Comparison of ENCODE assay signal across 15 cellular contexts in the genomic region with DNA sequence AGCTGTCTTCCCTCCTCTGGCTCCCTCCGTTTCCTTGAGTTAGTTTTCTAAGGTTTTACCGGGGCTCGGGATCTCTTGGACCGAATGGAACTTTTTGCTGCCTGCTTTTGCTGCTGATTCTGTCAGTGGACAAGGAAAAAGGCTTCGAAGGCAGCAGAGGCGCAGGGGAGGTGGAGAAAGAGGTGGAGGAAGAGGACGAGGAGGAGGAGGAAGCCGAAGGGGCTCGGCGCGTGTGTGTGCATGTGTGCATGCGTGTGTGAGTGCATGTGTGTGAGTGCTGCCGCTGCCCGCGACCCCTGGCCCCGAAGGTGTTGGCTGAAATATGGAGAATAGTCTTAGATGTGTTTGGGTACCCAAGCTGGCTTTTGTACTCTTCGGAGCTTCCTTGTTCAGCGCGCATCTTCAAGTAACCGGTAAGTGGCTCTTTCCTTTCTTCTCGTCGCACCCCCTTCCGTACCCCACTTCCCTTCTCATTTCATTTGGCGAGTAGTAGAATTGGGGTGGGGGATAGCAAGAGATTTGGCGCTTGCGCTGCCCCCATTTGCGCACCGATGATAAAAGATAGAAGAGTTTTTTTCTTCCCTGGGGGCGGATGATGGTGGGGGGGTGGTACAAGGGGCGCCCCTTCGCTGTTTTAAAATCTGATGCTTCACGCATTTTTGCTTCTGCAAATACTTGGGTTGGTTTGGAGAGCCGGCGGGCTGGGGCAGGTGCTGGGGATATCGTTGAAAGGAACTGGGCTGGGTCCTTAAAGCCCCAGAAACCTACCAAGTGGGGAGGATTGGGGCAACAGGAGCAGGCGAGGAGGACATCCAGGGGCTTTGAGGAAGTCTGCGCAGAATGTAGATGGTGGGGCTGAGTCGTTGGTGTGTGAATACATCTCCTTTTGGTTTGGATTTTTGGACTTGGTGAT. TPM values are rescaled to one million over a fixed set of nuclear protein-coding genes. Genes with fewer than 3 reads are reported as not detected.
DNase-seq lines count a peak whose midpoint lies in the region; ATAC-seq and TF ChIP-seq lines count a peak whose summit lies in the region.
"Had no signal": no experiment of that assay in that cellular context is flagged by ENCODE, and none has a peak within 500 bp of the region (broad histone marks: within the 10 kb centered on the region; RNA-seq: fewer than 3 reads in every experiment).

No MANE protein-coding gene starts in this region.

- ATAC-seq in HG02588 (IDR thresholded peaks at IDR 0.05; ENCODE audit: unreplicated experiment) (no peak), HG03108 (IDR thresholded peaks at IDR 0.05; ENCODE audit: unreplicated experiment) (no peak)
- ATAC-seq: gastrocnemius medialis; stimulated activated naive CD8-positive, alpha-beta T cell treated with anti-CD3 and anti-CD28 coated beads, Interleukin-15, amount 100 ng/mL, for 72 hours had no signal

- H3K9me3 ChIP-seq in HUES64 (ENCODE audit: insufficient read depth, low read depth, low read length) (no peaks in the 10 kb centered on the region), ascending aorta (no peaks in the 10 kb centered on the region), iPS-18a (ENCODE audit: control insufficient read depth, low read depth, low read length) (no peaks in the 10 kb centered on the region), skeletal muscle satellite cell (replicated peaks; ENCODE audit: low read length) (no peaks in the 10 kb centered on the region), osteoblast (ENCODE audit: low read depth, low read length) (no peaks in the 10 kb centered on the region)
- H3K9me3 ChIP-seq: gastrocnemius medialis had no signal

- WGBS in HUES64 = 4% methylated on average over 36 of the region's 38 CpGs

- peak overlapping the region; percentile 70 for H3K4me3 ChIP-seq in HUES64 (ENCODE audit: low read length)
- H3K4me3 ChIP-seq in ascending aorta = peak overlapping the region; percentile 33 to 42
- H3K4me3 ChIP-seq in iPS-18a (ENCODE audit: low read length) = peak overlapping the region; percentile 74
- H3K4me3 ChIP-seq in skeletal muscle satellite cell (ENCODE audit: low read length) = peak overlapping the region; percentile 50
- H3K4me3 ChIP-seq in osteoblast (ENCODE audit: insufficient read depth, low read length) = no peak overlapping the region
- H3K4me3 ChIP-seq: gastrocnemius medialis had no signal

- intact Hi-C loops in ascending aorta (cut with DNase I) = no loop called here

- no peaks in the 10 kb centered on the region for H4K20me1 ChIP-seq in osteoblast (ENCODE audit: insufficient read depth, low read length)

- H3K27ac ChIP-seq in HUES64 (ENCODE audit: low read depth, low read length) = no peak overlapping the region
- no peak overlapping the region for H3K27ac ChIP-seq in ascending aorta
- no peak overlapping the region for H3K27ac ChIP-seq in iPS-18a (ENCODE audit: low read length)
- H3K27ac ChIP-seq in osteoblast (ENCODE audit: low read depth, low read length) = no peak overlapping the region
- H3K27ac ChIP-seq: gastrocnemius medialis had no signal

- peak overlapping the region; percentile 62 for H3K4me2 ChIP-seq in skeletal muscle satellite cell (ENCODE audit: low read length)
- no peak overlapping the region for H3K4me2 ChIP-seq in osteoblast (ENCODE audit: insufficient read depth, low read length)

- no peak overlapping the region for H2AFZ ChIP-seq in osteoblast (ENCODE audit: low read length)

- no peak for DNase-seq in ascending aorta (ENCODE audit: low spot score in 2 of 2)
- no peak for DNase-seq in NCI-H1436 treated with DMSO at 0.1 percent for 48 hours (lab: John Stamatoyannopoulos, UW)
- no peak for DNase-seq in osteoblast (ENCODE audit: insufficient read length, low spot score, missing footprints)
- DNase-seq: activated B cell treated with CpG ODN at 0.5 μM for 24 hours; activated T-cell treated with anti-CD3 and anti-CD28 coated beads, Interleukin-2, amount 50 U/mL, for 24 hours; gastrocnemius medialis; naive B cell; NCI-H187 treated with DMSO at 0.1 percent for 48 hours; stimulated activated naive CD8-positive, alpha-beta T cell treated with anti-CD3 and anti-CD28 coated beads, Interleukin-15, amount 100 ng/mL, for 72 hours had no signal

- peaks cover 53% of the 10 kb centered on the region for H3K27me3 ChIP-seq in HUES64 (ENCODE audit: insufficient read depth, low read length)
- H3K27me3 ChIP-seq in ascending aorta = no peaks in the 10 kb centered on the region
- peaks cover 49% of the 10 kb centered on the region for H3K27me3 ChIP-seq in iPS-18a (ENCODE audit: control insufficient read depth, insufficient read depth, low read length)
- peaks cover 4% of the 10 kb centered on the region for H3K27me3 ChIP-seq in skeletal muscle satellite cell (ENCODE audit: control insufficient read depth, insufficient read depth, low read length)
- H3K27me3 ChIP-seq in osteoblast (ENCODE audit: insufficient read depth, low read length) = no peaks in the 10 kb centered on the region

- no peaks in the 10 kb centered on the region for H3K36me3 ChIP-seq in HUES64 (ENCODE audit: insufficient read depth, low read length)
- H3K36me3 ChIP-seq in ascending aorta = no peaks in the 10 kb centered on the region
- no peaks in the 10 kb centered on the region for H3K36me3 ChIP-seq in iPS-18a (ENCODE audit: control insufficient read depth, low read depth, low read length)
- no peaks in the 10 kb centered on the region for H3K36me3 ChIP-seq in skeletal muscle satellite cell (ENCODE audit: insufficient read depth, low read length)
- no peaks in the 10 kb centered on the region for H3K36me3 ChIP-seq in osteoblast (ENCODE audit: insufficient read depth, low read length)
- H3K36me3 ChIP-seq: gastrocnemius medialis had no signal

- H3K9ac ChIP-seq in HUES64 (ENCODE audit: low read depth, low read length) (no peak overlapping the region), iPS-18a (ENCODE audit: low read length) (no peak overlapping the region), skeletal muscle satellite cell (ENCODE audit: low read depth, low read length) (no peak overlapping the region)

- no peaks in the 10 kb centered on the region for H3K79me2 ChIP-seq in osteoblast (ENCODE audit: insufficient read depth, low read length)

- no peak for TF ChIP-seq CTCF in ascending aorta (IDR thresholded peaks at IDR 0.05)
- no peak for TF ChIP-seq CTCF in osteoblast (IDR thresholded peaks at IDR 0.05; ENCODE audit: extremely low read depth, low read depth, low read length)

- H3K4me1 ChIP-seq in HUES64 (ENCODE audit: insufficient read depth, low read length) (peaks cover 17% of the 10 kb centered on the region), ascending aorta (no peaks in the 10 kb centered on the region), iPS-18a (ENCODE audit: control insufficient read depth, low read depth, low read length) (peaks cover 3% of the 10 kb centered on the region), skeletal muscle satellite cell (ENCODE audit: control insufficient read depth, insufficient read depth, low read length) (peaks cover 4% of the 10 kb centered on the region), osteoblast (ENCODE audit: insufficient read depth, low read length) (no peaks in the 10 kb centered on the region)
- H3K4me1 ChIP-seq: gastrocnemius medialis had no signal

RNA-seq across cellular contexts. Expression of gene DCC, which starts 0.7 kb away (rescaled TPM):
- 1.4 TPM for polyA plus RNA-seq in HUES64 (2013, experiment 1 of 2)
- 3.4 TPM for polyA plus RNA-seq in HUES64 (2013, experiment 2 of 2)
- total RNA-seq in ascending aorta (not detected), osteoblast (under 0.01 TPM in 1 of 2 replicates, not detected in the other)
- total RNA-seq in skeletal muscle satellite cell (2012; rRNA removed) = 0.66 TPM in 1 of 2 replicates, not detected in the other
- total RNA-seq: activated B cell treated with CpG ODN at 0.5 μM for 24 hours, cardiac septum, gastrocnemius medialis had no signal
